In the genomic region with DNA sequence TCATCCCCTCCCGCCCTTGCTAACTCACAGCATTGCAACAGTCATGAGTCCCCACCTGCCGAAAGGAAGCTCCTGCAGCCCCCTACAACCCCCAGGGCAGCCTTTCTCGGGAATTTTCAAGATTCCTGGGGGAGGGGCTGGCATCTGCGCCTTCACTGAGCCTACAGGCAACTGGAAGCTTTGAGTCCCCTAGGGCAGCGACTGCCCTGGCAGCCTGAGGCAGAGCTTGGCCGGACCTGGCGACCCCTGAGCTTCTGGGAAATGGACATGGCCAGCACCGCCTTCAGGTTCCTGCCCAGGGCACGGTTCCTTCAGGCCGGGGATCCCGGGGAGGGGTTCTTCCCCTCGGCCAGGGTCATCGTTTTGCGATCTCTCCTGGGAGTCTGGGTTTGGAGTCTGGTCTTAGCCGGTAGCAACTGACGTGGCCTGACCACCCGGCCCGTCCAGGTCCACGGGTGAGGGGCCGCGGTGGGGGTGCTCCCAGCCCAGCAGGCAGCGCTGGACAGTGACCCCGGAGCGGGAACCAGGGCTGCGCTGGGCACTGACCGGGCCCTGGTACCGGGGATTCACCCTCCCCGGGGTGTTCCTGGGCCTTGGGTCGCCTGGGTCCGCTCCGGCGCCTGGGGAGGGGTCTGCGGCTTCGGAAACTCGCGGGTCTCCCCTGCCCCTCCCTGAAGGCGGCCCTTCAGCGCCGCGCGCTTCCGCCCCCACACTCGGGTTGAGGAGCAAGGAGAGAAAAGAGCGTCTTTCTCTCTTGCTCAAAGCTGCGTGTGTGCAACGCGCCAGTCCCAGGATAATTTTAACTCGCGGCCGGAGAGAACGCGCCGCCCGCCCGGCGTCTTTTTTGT, we compare ENCODE assay signal across 10 cellular contexts. TPM values are rescaled to one million over a fixed set of nuclear protein-coding genes. Genes with fewer than 3 reads are reported as not detected.
DNase-seq lines count a peak whose midpoint lies in the region; ATAC-seq and TF ChIP-seq lines count a peak whose summit lies in the region.
"Had no signal": no experiment of that assay in that cellular context is flagged by ENCODE, and none has a peak within 500 bp of the region (broad histone marks: within the 10 kb centered on the region; RNA-seq: fewer than 3 reads in every experiment).

No MANE protein-coding gene starts in this region.

- H3K27ac ChIP-seq in left ventricle myocardium inferior (replicated peaks) (peak overlapping the region; percentile 38), uterus (no peak overlapping the region)

- H3K9ac ChIP-seq in adipocyte (ENCODE audit: low read length), result peak overlapping the region; percentile 25

- TF ChIP-seq POLR2A in uterus (IDR thresholded peaks at IDR 0.05), result no peak

- no peaks in the 10 kb centered on the region for H3K9me3 ChIP-seq in left ventricle myocardium inferior (replicated peaks)
- H3K9me3 ChIP-seq in adipocyte (ENCODE audit: control insufficient read depth, low read length), result no peaks in the 10 kb centered on the region
- no peaks in the 10 kb centered on the region for H3K9me3 ChIP-seq in uterus

- TF ChIP-seq CTCF in left ventricle myocardium inferior (IDR thresholded peaks at IDR 0.05; ENCODE audit: borderline replicate concordance) (no peak), uterus (IDR thresholded peaks at IDR 0.05) (no peak)

- H3K4me1 ChIP-seq in left ventricle myocardium inferior, result peaks cover 59% of the 10 kb centered on the region
- peaks cover 37% of the 10 kb centered on the region for H3K4me1 ChIP-seq in adipocyte (ENCODE audit: control insufficient read depth, insufficient read depth, low read length)
- H3K4me1 ChIP-seq in uterus, result peaks cover 0 to 38% of the 10 kb centered on the region in 2 donors

- ATAC-seq in Right ventricle myocardium inferior (no peak), left lobe of liver (peak; percentile 3), HG03095 (IDR thresholded peaks at IDR 0.05; ENCODE audit: unreplicated experiment) (no peak), HG03571 (IDR thresholded peaks at IDR 0.05; ENCODE audit: unreplicated experiment) (no peak)

- H3K4me3 ChIP-seq in left ventricle myocardium inferior (peak overlapping the region; percentile 59), adipocyte (ENCODE audit: low read length) (peak overlapping the region; percentile 33), uterus (peak overlapping the region; percentile 8 to 17)

- intact Hi-C loops in left ventricle myocardium inferior (cut with micrococcal nuclease) (no loop called here), Right ventricle myocardium inferior (cut with DNase I) (no loop called here), uterus (cut with DNase I; ENCODE audit: low total_unique reads) (no loop called here)

- DNase-seq in left ventricle myocardium inferior, result no peak
- DNase-seq in Right ventricle myocardium inferior (ENCODE audit: missing footprints), result no peak
- DNase-seq in adipocyte (ENCODE audit: low read depth), result peak; percentile 61
- DNase-seq in left lobe of liver (ENCODE audit: low spot score), result no peak
- DNase-seq in uterus, result no peak
- DNase-seq in NCI-H2196 treated with DMSO at 0.1 percent for 48 hours (lab: John Stamatoyannopoulos, UW; ENCODE audit: unreplicated experiment), result no peak
- DNase-seq: activated naive CD4-positive, alpha-beta T cell treated with Interleukin-2 at 50 U/mL for 16 hours; NCI-H510A treated with DMSO at 0.1 percent for 48 hours had no signal

- peaks cover 18% of the 10 kb centered on the region for H3K36me3 ChIP-seq in left ventricle myocardium inferior
- H3K36me3 ChIP-seq in adipocyte (ENCODE audit: control insufficient read depth, insufficient read depth, low read length, severe bottlenecking), result peaks cover 22% of the 10 kb centered on the region
- no peaks in the 10 kb centered on the region for H3K36me3 ChIP-seq in uterus

- H3K27me3 ChIP-seq in left ventricle myocardium inferior (ENCODE audit: low read depth) (peaks cover 56% of the 10 kb centered on the region), adipocyte (replicated peaks; ENCODE audit: control insufficient read depth, insufficient read depth, low read length) (no peaks in the 10 kb centered on the region), uterus (peaks cover 11 to 22% of the 10 kb centered on the region in 2 donors)

RNA-seq across cellular contexts. Expression of a gene that starts 0.6 kb away (rescaled TPM):
- total RNA-seq in left ventricle myocardium inferior, result 2.1 TPM
- total RNA-seq in Right ventricle myocardium inferior, result 5.5 TPM
- total RNA-seq in left lobe of liver, result 4.0 TPM
- 10 to 100 TPM in 2 of 4 donors, 1 to 10 TPM in 1, under 1 TPM in 1; 0.59 to 75.4 (median 16.3) TPM for total RNA-seq in uterus

RNA-seq across cellular contexts. Expression of a gene that starts 11.6 kb away (rescaled TPM):
- total RNA-seq in left ventricle myocardium inferior, result 19.2 TPM
- total RNA-seq in Right ventricle myocardium inferior, result 22.5 TPM
- 49.5 TPM for total RNA-seq in left lobe of liver
- 10 to 100 TPM; 16.5 to 48.7 (median 31.2) TPM for total RNA-seq in uterus

RNA-seq across cellular contexts. Expression of a gene that starts 20.0 kb away (rescaled TPM):
- 9.8 TPM for total RNA-seq in left ventricle myocardium inferior
- total RNA-seq in Right ventricle myocardium inferior, result 10.0 TPM
- 5.5 TPM for total RNA-seq in left lobe of liver
- total RNA-seq in uterus, result 10 to 100 TPM in 2 of 4 donors, 1 to 10 TPM in 2; 2.6 to 19.1 (median 10.3) TPM

RNA-seq across cellular contexts. Expression of a gene that starts 45.4 kb away (rescaled TPM):
- total RNA-seq in left ventricle myocardium inferior, result 6.6 TPM
- 6.0 TPM for total RNA-seq in Right ventricle myocardium inferior
- 6.2 TPM for total RNA-seq in left lobe of liver
- 10 to 100 TPM in 3 of 4 donors, 1 to 10 TPM in 1; 5.3 to 20.0 (median 14.2) TPM for total RNA-seq in uterus
